In the genomic region with DNA sequence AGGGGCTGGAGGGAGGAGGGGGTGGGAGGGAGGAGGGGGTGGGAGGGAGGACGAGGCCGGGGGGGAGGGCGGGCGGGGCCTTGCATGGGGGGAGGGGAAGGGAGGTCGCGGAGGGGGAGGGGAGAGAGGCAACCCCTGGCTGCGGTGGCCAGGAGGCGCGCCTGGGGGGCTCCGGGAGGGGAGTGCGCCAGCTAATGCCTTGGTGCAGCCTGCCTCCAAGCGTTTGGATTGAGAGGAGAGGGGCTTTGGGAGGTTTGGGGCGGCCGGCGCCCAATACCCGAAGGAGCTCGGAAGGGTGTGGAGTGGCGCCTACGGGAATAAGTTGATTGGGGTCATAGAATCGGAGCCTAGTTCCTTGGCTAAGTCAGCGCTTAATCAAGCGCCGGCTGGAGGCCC, we compare ENCODE assay signal across 8 cellular contexts. TPM values are rescaled to one million over a fixed set of nuclear protein-coding genes. Genes with fewer than 3 reads are reported as not detected.
A peak's percentile ranks its signal among the peaks of the same experiment; 100 is the strongest.
DNase-seq lines count a peak whose midpoint lies in the region; ATAC-seq and TF ChIP-seq lines count a peak whose summit lies in the region.

No MANE protein-coding gene starts in this region.

- peak overlapping the region; percentile 94 for H3K27ac Mint-ChIP-seq in activated CD4-positive, alpha-beta T cell treated with anti-CD3 and anti-CD28 coated beads, Interleukin-2, amount 10 ng/mL, durations not matched to agents 24 days and 14 days
- H3K27ac Mint-ChIP-seq in stimulated activated memory B cell treated with anti-CD40 and anti-IgM and Interleukin-4, amounts not matched to agents 10 μg/mL and 1 μg/mL and 100 μg/mL, for 72 hours, result peak overlapping the region; percentile 94

- no peaks in the 10 kb centered on the region for H3K9me3 ChIP-seq in effector memory CD4-positive, alpha-beta T cell (ENCODE audit: control insufficient read depth, low read length)

- intact Hi-C loops in activated CD4-positive, alpha-beta T cell treated with anti-CD3 and anti-CD28 coated beads, Interleukin-2, amount 10 ng/mL, durations not matched to agents 24 days and 14 days (cut with micrococcal nuclease), result loop anchor here (1.0 to 10.0 kb wide), 10 partner anchors 45 to 966 kb away; a partner anchor contains a TSS

- H3K36me3 Mint-ChIP-seq in activated CD4-positive, alpha-beta T cell treated with anti-CD3 and anti-CD28 coated beads, Interleukin-2, amount 10 ng/mL, durations not matched to agents 24 days and 14 days (ENCODE audit: low read depth), result peaks cover 32% of the 10 kb centered on the region
- peaks cover 32% of the 10 kb centered on the region for H3K36me3 Mint-ChIP-seq in stimulated activated memory B cell treated with anti-CD40 and anti-IgM and Interleukin-4, amounts not matched to agents 10 μg/mL and 1 μg/mL and 100 μg/mL, for 72 hours

- peak overlapping the region; percentile 88 for H3K4me3 Mint-ChIP-seq in activated CD4-positive, alpha-beta T cell treated with anti-CD3 and anti-CD28 coated beads, Interleukin-2, amount 10 ng/mL, durations not matched to agents 24 days and 14 days
- H3K4me3 Mint-ChIP-seq in stimulated activated memory B cell treated with anti-CD40 and anti-IgM and Interleukin-4, amounts not matched to agents 10 μg/mL and 1 μg/mL and 100 μg/mL, for 72 hours, result peak overlapping the region; percentile 83

- H3K36me3 ChIP-seq in effector memory CD4-positive, alpha-beta T cell (ENCODE audit: control insufficient read depth, insufficient read depth, low read length), result peaks cover 6% of the 10 kb centered on the region

- DNase-seq in GM12864 (ENCODE audit: low read depth) (no peak), LHCN-M2 (ENCODE audit: low read depth) (peak; percentile 18), medulla oblongata (ENCODE audit: extremely low spot score) (peak; percentile 33), AML-193 (lab: John Stamatoyannopoulos, UW) (no peak)
- peak; percentile 81 for DNase-seq in activated CD4-positive, alpha-beta T cell treated with anti-CD3 and anti-CD28 coated beads, Interleukin-2, amount 10 ng/mL, durations not matched to agents 24 days and 14 days
- DNase-seq in effector memory CD4-positive, alpha-beta T cell, result peak in 1 of 3 donors; percentile 10

- H3K4me3 ChIP-seq in GM12864 (ENCODE audit: low read depth, low read length), result peak overlapping the region; percentile 79
- peak overlapping the region; percentile 84 for H3K4me3 ChIP-seq in effector memory CD4-positive, alpha-beta T cell (ENCODE audit: insufficient read depth, low read depth, low read length, poor library complexity, severe bottlenecking)

- H3K4me1 Mint-ChIP-seq in activated CD4-positive, alpha-beta T cell treated with anti-CD3 and anti-CD28 coated beads, Interleukin-2, amount 10 ng/mL, durations not matched to agents 24 days and 14 days, result peaks cover 35% of the 10 kb centered on the region
- H3K4me1 Mint-ChIP-seq in stimulated activated memory B cell treated with anti-CD40 and anti-IgM and Interleukin-4, amounts not matched to agents 10 μg/mL and 1 μg/mL and 100 μg/mL, for 72 hours, result peaks cover 45% of the 10 kb centered on the region

- peaks cover 6% of the 10 kb centered on the region for H3K4me1 ChIP-seq in effector memory CD4-positive, alpha-beta T cell (ENCODE audit: control insufficient read depth, insufficient read depth, low read length, poor library complexity, severe bottlenecking)

- peaks cover 12% of the 10 kb centered on the region for H3K9me3 Mint-ChIP-seq in activated CD4-positive, alpha-beta T cell treated with anti-CD3 and anti-CD28 coated beads, Interleukin-2, amount 10 ng/mL, durations not matched to agents 24 days and 14 days
- H3K9me3 Mint-ChIP-seq in stimulated activated memory B cell treated with anti-CD40 and anti-IgM and Interleukin-4, amounts not matched to agents 10 μg/mL and 1 μg/mL and 100 μg/mL, for 72 hours, result peaks cover 3% of the 10 kb centered on the region

- no peaks in the 10 kb centered on the region for H3K27me3 Mint-ChIP-seq in activated CD4-positive, alpha-beta T cell treated with anti-CD3 and anti-CD28 coated beads, Interleukin-2, amount 10 ng/mL, durations not matched to agents 24 days and 14 days
- H3K27me3 Mint-ChIP-seq in stimulated activated memory B cell treated with anti-CD40 and anti-IgM and Interleukin-4, amounts not matched to agents 10 μg/mL and 1 μg/mL and 100 μg/mL, for 72 hours, result peaks cover 21% of the 10 kb centered on the region

- ATAC-seq in stimulated activated memory B cell treated with anti-CD40 and anti-IgM and Interleukin-4, amounts not matched to agents 10 μg/mL and 1 μg/mL and 100 μg/mL, for 72 hours, result peak; percentile 7
- no peak for ATAC-seq in HG03378 (IDR thresholded peaks at IDR 0.05; ENCODE audit: unreplicated experiment)

- TF ChIP-seq CTCF in GM12864 (IDR thresholded peaks at IDR 0.05; ENCODE audit: low read depth, low read length, missing control alignments), result no peak

- no peaks in the 10 kb centered on the region for H3K27me3 ChIP-seq in effector memory CD4-positive, alpha-beta T cell (replicated peaks; ENCODE audit: control insufficient read depth, insufficient read depth, low read length, poor library complexity, severe bottlenecking)

- peak overlapping the region; percentile 91 for H3K27ac ChIP-seq in effector memory CD4-positive, alpha-beta T cell (ENCODE audit: insufficient read depth, low read length, poor library complexity, severe bottlenecking)

RNA-seq across cellular contexts. Expression of a gene that starts 0.5 kb away (rescaled TPM):
- total RNA-seq in LHCN-M2 (2014; rRNA removed), result 103 and 122 TPM in 2 replicates
- polyA plus RNA-seq in LHCN-M2 (2012), result 93.7 TPM
- total RNA-seq in activated CD4-positive, alpha-beta T cell treated with anti-CD3 and anti-CD28 coated beads, Interleukin-2, amount 10 ng/mL, durations not matched to agents 24 days and 14 days, result 71.5 and 72.2 TPM in 2 replicates

Comparison
In these comparisons a context has a peak if more than half of its experiments do, and no peak if none do; other contexts are left out.
1. DNase-seq: peak in LHCN-M2 (single experiment), activated CD4-positive, alpha-beta T cell treated with anti-CD3 and anti-CD28 coated beads, Interleukin-2, amount 10 ng/mL, durations not matched to agents 24 days and 14 days (single experiment) and medulla oblongata (single experiment); none in GM12864 (single experiment) and AML-193 (0 of 2).